In the genomic region with DNA sequence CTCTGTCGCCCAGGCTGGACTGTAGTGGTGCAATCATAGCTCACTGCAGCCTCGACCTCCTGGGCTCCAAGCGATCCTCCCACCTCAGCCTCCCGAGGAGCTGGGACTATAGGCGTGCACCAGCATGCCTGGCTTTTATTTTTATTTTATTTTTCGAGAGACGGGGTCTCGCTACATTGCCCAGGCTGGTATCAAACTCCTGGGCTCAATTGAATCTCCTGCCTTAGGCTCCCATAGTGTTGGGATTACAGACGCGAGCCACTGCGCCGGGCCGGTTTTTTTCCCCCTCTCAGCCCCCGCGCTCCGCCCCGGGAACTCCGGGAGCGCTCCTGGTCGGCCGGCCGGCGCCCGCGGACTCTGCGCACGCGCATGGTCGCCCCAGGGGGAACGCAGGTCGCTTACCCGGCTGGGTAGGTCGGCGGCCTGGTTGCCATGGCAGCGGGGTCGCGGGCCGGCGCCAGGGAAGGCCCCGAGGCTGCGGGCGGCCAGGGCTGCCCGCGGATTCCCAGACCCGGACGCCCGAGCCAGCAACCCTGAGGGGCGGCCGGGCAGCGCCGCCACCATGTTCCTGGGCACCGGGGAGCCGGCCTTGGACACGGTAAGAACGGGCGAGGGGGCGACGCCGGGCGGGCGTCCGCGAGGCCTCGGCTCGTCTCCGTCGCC, we compare ENCODE assay signal across 1 cellular context.
TF ChIP-seq lines count a peak whose summit lies in the region.

Gene IQCE, plus strand, starts transcription at position 360 of the 663 bp plus-strand sequence. Its CDS starts 203 bp downstream, at position 563.

TF ChIP-seq in K562, 482 proteins besides CTCF, POLR2A, EP300 and RAD21 (continued from another document and continues in another):
- TF ChIP-seq FUS (optimal IDR thresholded peaks at IDR 0.05; ENCODE audit: low read depth, low read length) (peak; percentile 53), NRF1 (conservative IDR thresholded peaks at IDR 0.05 in 1 of 2, IDR thresholded peaks at IDR 0.05 in 1 of 2) (peak; percentile 93 to 94), ZNF146 (CRISPR knock-in tag; IDR thresholded peaks at IDR 0.05; ENCODE audit: unreplicated experiment) (no peak), EGR1 (conservative IDR thresholded peaks at IDR 0.05) (peak; percentile 82), ZNF511 (CRISPR knock-in tag; IDR thresholded peaks at IDR 0.05) (no peak), CHCHD3 (CRISPR knock-in tag; IDR thresholded peaks at IDR 0.05) (no peak), ZFX (CRISPR knock-in tag; IDR thresholded peaks at IDR 0.05) (peak; percentile 60; the same call in 1 of the 2 replicates), MLLT1 (IDR thresholded peaks at IDR 0.05) (0 out of 4 replicates have a peak, but pooled peaks of 1 of the 2 experiments have one; percentile 31), ZNF263 (CRISPR knock-in tag; IDR thresholded peaks at IDR 0.05; ENCODE audit: borderline replicate concordance) (peak; percentile 83; the same call in 1 of the 2 replicates), HDAC3 (IDR thresholded peaks at IDR 0.05; ENCODE audit: borderline replicate concordance, partially characterized antibody) (no peak), RFX1 (IDR thresholded peaks at IDR 0.05) (peak; percentile 88), MEF2D (tag; conservative IDR thresholded peaks at IDR 0.05; ENCODE audit: low read depth) (no peak; the same call in 1 of the 2 replicates), SRSF9 (IDR thresholded peaks at IDR 0.05; ENCODE audit: borderline replicate concordance, low read depth, low read length) (no peak), RBFOX2 (IDR thresholded peaks at IDR 0.05; ENCODE audit: low read depth, low read length) (peak; percentile 65), PHF8 (IDR thresholded peaks at IDR 0.05; ENCODE audit: borderline replicate concordance, low read length) (peak; percentile 61; the same call in 1 of the 2 replicates), PML (IDR thresholded peaks at IDR 0.05; ENCODE audit: low read length) (peak; percentile 10; the same call in 1 of the 2 replicates), RBM17 (IDR thresholded peaks at IDR 0.05; ENCODE audit: borderline replicate concordance, low read depth, low read length) (no peak), ZNF395 (CRISPR knock-in tag; IDR thresholded peaks at IDR 0.05) (0 out of 2 replicates have a peak, but pooled peaks have one; percentile 41), KDM2B (CRISPR knock-in tag; IDR thresholded peaks at IDR 0.05) (no peak), BCOR (IDR thresholded peaks at IDR 0.05) (peak; percentile 97), FOXM1 (IDR thresholded peaks at IDR 0.05; ENCODE audit: low read depth) (peak; percentile 62; the same call in 1 of the 2 replicates), FOXM1 (CRISPR knock-in tag; IDR thresholded peaks at IDR 0.05; ENCODE audit: low read depth) (no peak), MEIS2 (IDR thresholded peaks at IDR 0.05; ENCODE audit: partially characterized antibody) (peak; percentile 63), YY1 (IDR thresholded peaks at IDR 0.05; ENCODE audit: borderline replicate concordance in 1 of 3, control insufficient read depth in 1 of 3, extremely low read depth in 1 of 3, insufficient read depth in 3 of 3, insufficient read length in 1 of 3, insufficient replicate concordance in 2 of 3, low read depth in 1 of 3, low read length in 2 of 3) (peak in 1 of 3 experiments; percentile 63), TRIM28 (IDR thresholded peaks at IDR 0.05) (no peak), CTCFL (IDR thresholded peaks at IDR 0.05; ENCODE audit: borderline replicate concordance, insufficient read depth, low read depth, low read length, poor library complexity, severe bottlenecking) (no peak), THAP12 (CRISPR knock-in tag; IDR thresholded peaks at IDR 0.05) (no peak)
- TF ChIP-seq, protein P1, sequence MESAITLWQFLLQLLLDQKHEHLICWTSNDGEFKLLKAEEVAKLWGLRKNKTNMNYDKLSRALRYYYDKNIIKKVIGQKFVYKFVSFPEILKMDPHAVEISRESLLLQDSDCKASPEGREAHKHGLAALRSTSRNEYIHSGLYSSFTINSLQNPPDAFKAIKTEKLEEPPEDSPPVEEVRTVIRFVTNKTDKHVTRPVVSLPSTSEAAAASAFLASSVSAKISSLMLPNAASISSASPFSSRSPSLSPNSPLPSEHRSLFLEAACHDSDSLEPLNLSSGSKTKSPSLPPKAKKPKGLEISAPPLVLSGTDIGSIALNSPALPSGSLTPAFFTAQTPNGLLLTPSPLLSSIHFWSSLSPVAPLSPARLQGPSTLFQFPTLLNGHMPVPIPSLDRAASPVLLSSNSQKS (CRISPR knock-in tag; IDR thresholded peaks at IDR 0.05), result no peak
- TF ChIP-seq, protein P2, sequence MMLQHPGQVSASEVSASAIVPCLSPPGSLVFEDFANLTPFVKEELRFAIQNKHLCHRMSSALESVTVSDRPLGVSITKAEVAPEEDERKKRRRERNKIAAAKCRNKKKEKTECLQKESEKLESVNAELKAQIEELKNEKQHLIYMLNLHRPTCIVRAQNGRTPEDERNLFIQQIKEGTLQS (IDR thresholded peaks at IDR 0.05), result no peak
- TF ChIP-seq, protein P2 (CRISPR knock-in tag; conservative IDR thresholded peaks at IDR 0.05), result 0 out of 2 replicates have a peak, but pooled peaks have one; percentile 47
- TF ChIP-seq, protein P3, sequence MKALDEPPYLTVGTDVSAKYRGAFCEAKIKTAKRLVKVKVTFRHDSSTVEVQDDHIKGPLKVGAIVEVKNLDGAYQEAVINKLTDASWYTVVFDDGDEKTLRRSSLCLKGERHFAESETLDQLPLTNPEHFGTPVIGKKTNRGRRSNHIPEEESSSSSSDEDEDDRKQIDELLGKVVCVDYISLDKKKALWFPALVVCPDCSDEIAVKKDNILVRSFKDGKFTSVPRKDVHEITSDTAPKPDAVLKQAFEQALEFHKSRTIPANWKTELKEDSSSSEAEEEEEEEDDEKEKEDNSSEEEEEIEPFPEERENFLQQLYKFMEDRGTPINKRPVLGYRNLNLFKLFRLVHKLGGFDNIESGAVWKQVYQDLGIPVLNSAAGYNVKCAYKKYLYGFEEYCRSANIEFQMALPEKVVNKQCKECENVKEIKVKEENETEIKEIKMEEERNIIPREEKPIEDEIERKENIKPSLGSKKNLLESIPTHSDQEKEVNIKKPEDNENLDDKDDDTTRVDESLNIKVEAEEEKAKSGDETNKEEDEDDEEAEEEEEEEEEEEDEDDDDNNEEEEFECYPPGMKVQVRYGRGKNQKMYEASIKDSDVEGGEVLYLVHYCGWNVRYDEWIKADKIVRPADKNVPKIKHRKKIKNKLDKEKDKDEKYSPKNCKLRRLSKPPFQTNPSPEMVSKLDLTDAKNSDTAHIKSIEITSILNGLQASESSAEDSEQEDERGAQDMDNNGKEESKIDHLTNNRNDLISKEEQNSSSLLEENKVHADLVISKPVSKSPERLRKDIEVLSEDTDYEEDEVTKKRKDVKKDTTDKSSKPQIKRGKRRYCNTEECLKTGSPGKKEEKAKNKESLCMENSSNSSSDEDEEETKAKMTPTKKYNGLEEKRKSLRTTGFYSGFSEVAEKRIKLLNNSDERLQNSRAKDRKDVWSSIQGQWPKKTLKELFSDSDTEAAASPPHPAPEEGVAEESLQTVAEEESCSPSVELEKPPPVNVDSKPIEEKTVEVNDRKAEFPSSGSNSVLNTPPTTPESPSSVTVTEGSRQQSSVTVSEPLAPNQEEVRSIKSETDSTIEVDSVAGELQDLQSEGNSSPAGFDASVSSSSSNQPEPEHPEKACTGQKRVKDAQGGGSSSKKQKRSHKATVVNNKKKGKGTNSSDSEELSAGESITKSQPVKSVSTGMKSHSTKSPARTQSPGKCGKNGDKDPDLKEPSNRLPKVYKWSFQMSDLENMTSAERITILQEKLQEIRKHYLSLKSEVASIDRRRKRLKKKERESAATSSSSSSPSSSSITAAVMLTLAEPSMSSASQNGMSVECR (CRISPR knock-in tag; IDR thresholded peaks at IDR 0.05), result 0 out of 2 replicates have a peak, but pooled peaks have one; percentile 5
- TF ChIP-seq, protein P4, sequence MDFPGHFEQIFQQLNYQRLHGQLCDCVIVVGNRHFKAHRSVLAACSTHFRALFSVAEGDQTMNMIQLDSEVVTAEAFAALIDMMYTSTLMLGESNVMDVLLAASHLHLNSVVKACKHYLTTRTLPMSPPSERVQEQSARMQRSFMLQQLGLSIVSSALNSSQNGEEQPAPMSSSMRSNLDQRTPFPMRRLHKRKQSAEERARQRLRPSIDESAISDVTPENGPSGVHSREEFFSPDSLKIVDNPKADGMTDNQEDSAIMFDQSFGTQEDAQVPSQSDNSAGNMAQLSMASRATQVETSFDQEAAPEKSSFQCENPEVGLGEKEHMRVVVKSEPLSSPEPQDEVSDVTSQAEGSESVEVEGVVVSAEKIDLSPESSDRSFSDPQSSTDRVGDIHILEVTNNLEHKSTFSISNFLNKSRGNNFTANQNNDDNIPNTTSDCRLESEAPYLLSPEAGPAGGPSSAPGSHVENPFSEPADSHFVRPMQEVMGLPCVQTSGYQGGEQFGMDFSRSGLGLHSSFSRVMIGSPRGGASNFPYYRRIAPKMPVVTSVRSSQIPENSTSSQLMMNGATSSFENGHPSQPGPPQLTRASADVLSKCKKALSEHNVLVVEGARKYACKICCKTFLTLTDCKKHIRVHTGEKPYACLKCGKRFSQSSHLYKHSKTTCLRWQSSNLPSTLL (IDR thresholded peaks at IDR 0.05), result no peak
- TF ChIP-seq, protein P5, sequence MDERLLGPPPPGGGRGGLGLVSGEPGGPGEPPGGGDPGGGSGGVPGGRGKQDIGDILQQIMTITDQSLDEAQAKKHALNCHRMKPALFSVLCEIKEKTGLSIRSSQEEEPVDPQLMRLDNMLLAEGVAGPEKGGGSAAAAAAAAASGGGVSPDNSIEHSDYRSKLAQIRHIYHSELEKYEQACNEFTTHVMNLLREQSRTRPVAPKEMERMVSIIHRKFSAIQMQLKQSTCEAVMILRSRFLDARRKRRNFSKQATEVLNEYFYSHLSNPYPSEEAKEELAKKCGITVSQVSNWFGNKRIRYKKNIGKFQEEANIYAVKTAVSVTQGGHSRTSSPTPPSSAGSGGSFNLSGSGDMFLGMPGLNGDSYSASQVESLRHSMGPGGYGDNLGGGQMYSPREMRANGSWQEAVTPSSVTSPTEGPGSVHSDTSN (CRISPR knock-in tag; IDR thresholded peaks at IDR 0.05; ENCODE audit: low read depth), result no peak
- TF ChIP-seq, protein P5 (tag; conservative IDR thresholded peaks at IDR 0.05; ENCODE audit: low read depth), result no peak
